Comparison of ENCODE assay signal across 13 cellular contexts in genomic region chr12:56162468-56163290, GRCh38. TPM values are rescaled to one million over a fixed set of nuclear protein-coding genes. Genes with fewer than 3 reads are reported as not detected.
DNase-seq lines count a peak whose midpoint lies in the region; ATAC-seq and TF ChIP-seq lines count a peak whose summit lies in the region.
"Had no signal": no experiment of that assay in that cellular context is flagged by ENCODE, and none has a peak within 500 bp of the region (broad histone marks: within the 10 kb centered on the region; RNA-seq: fewer than 3 reads in every experiment).

No MANE protein-coding gene starts in this region.

- CTCF ChIA-PET in activated CD4-positive, alpha-beta T cell treated with anti-CD3 and anti-CD28 coated beads, Interleukin-2, amount 10 ng/mL, durations not matched to agents 7 days and 5 days (lab: Charles Lee), result interaction anchor here (0.6 to 10.3 kb wide), 14 partner anchors 8 to 231 kb away, joined by 3 to 80 read pairs (median 4); partner anchors contain the start of genes ANKRD52, ESYT1, MYL6B and RNF41
- CTCF ChIA-PET in T-cell (lab: Charles Lee), result interaction anchor here in 1 of 2 donors (0.6 to 1.1 kb wide), 11 partner anchors 18 to 421 kb away, joined by 3 to 4 read pairs (median 3); partner anchors contain the start of genes ESYT1, RAB5B and SMARCC2

- ATAC-seq in T-cell (replicated peaks in 1 of 4), result no peak
- ATAC-seq in stimulated activated memory B cell treated with anti-CD40 and anti-IgM and Interleukin-4, amounts not matched to agents 10 μg/mL and 1 μg/mL and 100 μg/mL, for 72 hours, result no peak
- no peak for ATAC-seq in GM18870 (IDR thresholded peaks at IDR 0.05; ENCODE audit: unreplicated experiment)
- no peak for ATAC-seq in omental fat pad (ENCODE audit: low FRiP score)

- no peak for DNase-seq in activated CD4-positive, alpha-beta T cell treated with anti-CD3 and anti-CD28 coated beads, Interleukin-2, amount 10 ng/mL, durations not matched to agents 7 days and 5 days
- no peak for DNase-seq in activated CD4-positive, alpha-beta T cell treated with anti-CD3 and anti-CD28 coated beads for 1 hour
- DNase-seq in T-cell (no peak), fibroblast of peridontal ligament (ENCODE audit: extremely low read depth) (peak; percentile 27), NCI-H2029 (lab: John Stamatoyannopoulos, UW) (no peak), omental fat pad (ENCODE audit: low spot score) (no peak)
- DNase-seq: central memory CD4-positive, alpha-beta T cell; hippocampal formation; NCI-H1417; Peyer's patch; retina had no signal

- H3K27me3 Mint-ChIP-seq in activated CD4-positive, alpha-beta T cell treated with anti-CD3 and anti-CD28 coated beads, Interleukin-2, amount 10 ng/mL, durations not matched to agents 7 days and 5 days, result no peaks in the 10 kb centered on the region
- no peaks in the 10 kb centered on the region for H3K27me3 Mint-ChIP-seq in T-cell
- no peaks in the 10 kb centered on the region for H3K27me3 Mint-ChIP-seq in stimulated activated memory B cell treated with anti-CD40 and anti-IgM and Interleukin-4, amounts not matched to agents 10 μg/mL and 1 μg/mL and 100 μg/mL, for 72 hours

- peaks cover 37% of the 10 kb centered on the region for H3K4me1 Mint-ChIP-seq in activated CD4-positive, alpha-beta T cell treated with anti-CD3 and anti-CD28 coated beads, Interleukin-2, amount 10 ng/mL, durations not matched to agents 7 days and 5 days
- peaks cover 38 to 42% (median 39%) of the 10 kb centered on the region in 3 donors for H3K4me1 Mint-ChIP-seq in T-cell
- H3K4me1 Mint-ChIP-seq in stimulated activated memory B cell treated with anti-CD40 and anti-IgM and Interleukin-4, amounts not matched to agents 10 μg/mL and 1 μg/mL and 100 μg/mL, for 72 hours, result peaks cover 38% of the 10 kb centered on the region

- no peak overlapping the region for H3K4me3 Mint-ChIP-seq in activated CD4-positive, alpha-beta T cell treated with anti-CD3 and anti-CD28 coated beads, Interleukin-2, amount 10 ng/mL, durations not matched to agents 7 days and 5 days
- H3K4me3 Mint-ChIP-seq in T-cell, result no peak overlapping the region
- H3K4me3 Mint-ChIP-seq in stimulated activated memory B cell treated with anti-CD40 and anti-IgM and Interleukin-4, amounts not matched to agents 10 μg/mL and 1 μg/mL and 100 μg/mL, for 72 hours, result no peak overlapping the region

- no peaks in the 10 kb centered on the region for H3K9me3 Mint-ChIP-seq in activated CD4-positive, alpha-beta T cell treated with anti-CD3 and anti-CD28 coated beads, Interleukin-2, amount 10 ng/mL, durations not matched to agents 7 days and 5 days
- no peaks in the 10 kb centered on the region for H3K9me3 Mint-ChIP-seq in T-cell
- no peaks in the 10 kb centered on the region for H3K9me3 Mint-ChIP-seq in stimulated activated memory B cell treated with anti-CD40 and anti-IgM and Interleukin-4, amounts not matched to agents 10 μg/mL and 1 μg/mL and 100 μg/mL, for 72 hours

- peak overlapping the region; percentile 73 for H3K27ac Mint-ChIP-seq in activated CD4-positive, alpha-beta T cell treated with anti-CD3 and anti-CD28 coated beads, Interleukin-2, amount 10 ng/mL, durations not matched to agents 7 days and 5 days
- peak overlapping the region; percentile 31 to 71 for H3K27ac Mint-ChIP-seq in T-cell
- H3K27ac Mint-ChIP-seq in stimulated activated memory B cell treated with anti-CD40 and anti-IgM and Interleukin-4, amounts not matched to agents 10 μg/mL and 1 μg/mL and 100 μg/mL, for 72 hours, result peak overlapping the region; percentile 46

- peaks cover 70% of the 10 kb centered on the region for H3K36me3 Mint-ChIP-seq in activated CD4-positive, alpha-beta T cell treated with anti-CD3 and anti-CD28 coated beads, Interleukin-2, amount 10 ng/mL, durations not matched to agents 7 days and 5 days (ENCODE audit: low read depth)
- H3K36me3 Mint-ChIP-seq in T-cell, result peaks cover 48% of the 10 kb centered on the region
- peaks cover 76% of the 10 kb centered on the region for H3K36me3 Mint-ChIP-seq in stimulated activated memory B cell treated with anti-CD40 and anti-IgM and Interleukin-4, amounts not matched to agents 10 μg/mL and 1 μg/mL and 100 μg/mL, for 72 hours

- POLR2A ChIA-PET in activated CD4-positive, alpha-beta T cell treated with anti-CD3 and anti-CD28 coated beads, Interleukin-2, amount 10 ng/mL, durations not matched to agents 7 days and 5 days (lab: Charles Lee), result interaction anchor here (0.6 kb wide), 1 partner anchor 482 kb away, joined by 3 read pairs; no protein-coding TSS in a partner anchor
- POLR2A ChIA-PET in T-cell (lab: Charles Lee), result interaction anchor here (0.5 to 1.2 kb wide), 8 partner anchors 10 to 973 kb away, joined by 3 to 6 read pairs (median 4); partner anchors contain the start of genes RPL41 (in 1 of the 2) and ZC3H10 (in 1 of the 2)

- no peak for TF ChIP-seq CTCF in omental fat pad (IDR thresholded peaks at IDR 0.05)

RNA-seq across cellular contexts. Expression of gene MYL6, which starts 4.5 kb away (rescaled TPM):
- total RNA-seq in activated CD4-positive, alpha-beta T cell treated with anti-CD3 and anti-CD28 coated beads, Interleukin-2, amount 10 ng/mL, durations not matched to agents 7 days and 5 days, result 1,000 to 10,000 TPM; 1,336 to 1,525 TPM
- total RNA-seq in T-cell, result 100 to 1,000 TPM; 506 to 663 (median 569) TPM
- 1,000 to 10,000 TPM; 2,379 to 4,265 (median 3,293) TPM for total RNA-seq in omental fat pad

RNA-seq across cellular contexts. Expression of gene MYL6B, which starts 10.3 kb away (rescaled TPM):
- 10 to 100 TPM; 56.6 to 63.4 TPM for total RNA-seq in activated CD4-positive, alpha-beta T cell treated with anti-CD3 and anti-CD28 coated beads, Interleukin-2, amount 10 ng/mL, durations not matched to agents 7 days and 5 days
- total RNA-seq in T-cell, result 10 to 100 TPM in 1 of 5 donors, 1 to 10 TPM in 4; 5.9 to 12.4 (median 7.7) TPM
- 10 to 100 TPM; 25.8 to 42.4 (median 31.8) TPM for total RNA-seq in omental fat pad

RNA-seq across cellular contexts. Expression of gene SMARCC2, which starts 26.6 kb away (rescaled TPM):
- total RNA-seq in activated CD4-positive, alpha-beta T cell treated with anti-CD3 and anti-CD28 coated beads, Interleukin-2, amount 10 ng/mL, durations not matched to agents 7 days and 5 days, result 100 to 1,000 TPM; 140 to 173 TPM
- total RNA-seq in T-cell, result 100 to 1,000 TPM; 135 to 160 (median 159) TPM
- total RNA-seq in omental fat pad, result 100 to 1,000 TPM in 1 of 4 donors, 10 to 100 TPM in 3; 65.5 to 101 (median 82.1) TPM

RNA-seq across cellular contexts. Expression of gene ESYT1, which starts 34.6 kb away (rescaled TPM):
- 100 to 1,000 TPM; 367 to 399 TPM for total RNA-seq in activated CD4-positive, alpha-beta T cell treated with anti-CD3 and anti-CD28 coated beads, Interleukin-2, amount 10 ng/mL, durations not matched to agents 7 days and 5 days
- total RNA-seq in T-cell (100 to 1,000 TPM; 181 to 298 (median 276) TPM), omental fat pad (100 to 1,000 TPM; 129 to 447 (median 345) TPM)

RNA-seq across cellular contexts. Expression of gene ZC3H10, which starts 44.6 kb away (rescaled TPM):
- 1 to 10 TPM; 8.2 to 9.1 TPM for total RNA-seq in activated CD4-positive, alpha-beta T cell treated with anti-CD3 and anti-CD28 coated beads, Interleukin-2, amount 10 ng/mL, durations not matched to agents 7 days and 5 days
- 10 to 100 TPM in 3 of 5 donors, 1 to 10 TPM in 2; 8.4 to 15.1 (median 11.4) TPM for total RNA-seq in T-cell
- total RNA-seq in omental fat pad, result 1 to 10 TPM; 3.5 to 5.5 (median 4.9) TPM
